Comparison of ENCODE assay signal across 28 cellular contexts in genomic region chr2:181384923-181385322, GRCh38.
"Had no signal": no experiment of that assay in that cellular context is flagged by ENCODE, and none has a peak within 500 bp of the region (broad histone marks: within the 10 kb centered on the region; RNA-seq: fewer than 3 reads in every experiment).

No MANE protein-coding gene starts in this region.

- H3K79me2 ChIP-seq: hepatocyte had no signal

- H3K4me2 ChIP-seq: hepatocyte had no signal

- DNase-seq: cortex of kidney; dermis blood vessel endothelial cell; dorsolateral prefrontal cortex; effector CD4-positive, alpha-beta T cell; effector CD8-positive, alpha-beta T cell; effector memory CD4-positive, alpha-beta T cell; effector memory CD8-positive, alpha-beta T cell; endodermal cell; erythroblast; esophagus squamous epithelium; foreskin fibroblast; foreskin keratinocyte; foreskin melanocyte; gastrocnemius medialis; glutamatergic neuron; head of caudate nucleus; heart left ventricle; heart right ventricle; hippocampal formation had no signal

- H3K27ac ChIP-seq: coronary artery, dorsolateral prefrontal cortex, epithelial cell of prostate, esophagus muscularis mucosa, esophagus squamous epithelium, foreskin keratinocyte, gastrocnemius medialis, gastroesophageal sphincter, heart left ventricle, heart right ventricle, hepatocyte had no signal

- H3K36me3 ChIP-seq: esophagus muscularis mucosa, esophagus squamous epithelium, gastrocnemius medialis, gastroesophageal sphincter, heart left ventricle, heart right ventricle had no signal

- H2AFZ ChIP-seq: hepatocyte had no signal

- H3K27me3 ChIP-seq: dorsolateral prefrontal cortex, esophagus muscularis mucosa, esophagus squamous epithelium, foreskin keratinocyte, gastrocnemius medialis, gastroesophageal sphincter, heart left ventricle, heart right ventricle, hepatocyte had no signal

- FAIRE-seq: endometrium, endothelial cell of umbilical vein, frontal cortex had no signal

- H3K4me1 ChIP-seq: esophagus muscularis mucosa, esophagus squamous epithelium, foreskin keratinocyte, gastrocnemius medialis, gastroesophageal sphincter, heart left ventricle had no signal

- H3K9me3 ChIP-seq: esophagus muscularis mucosa, esophagus squamous epithelium, gastrocnemius medialis, gastroesophageal sphincter had no signal

- H3K4me3 ChIP-seq: coronary artery, dorsolateral prefrontal cortex, esophagus muscularis mucosa, esophagus squamous epithelium, gastrocnemius medialis, gastroesophageal sphincter, heart left ventricle, heart right ventricle, hepatocyte had no signal

- ATAC-seq: effector memory CD8-positive, alpha-beta T cell; esophagus mucosa; foreskin keratinocyte; gastrocnemius medialis; gastroesophageal sphincter; heart left ventricle; heart right ventricle had no signal
